Comparison of ENCODE assay signal across 8 cellular contexts in genomic region chr17:16417896-16418683, GRCh38. TPM values are rescaled to one million over a fixed set of nuclear protein-coding genes. Genes with fewer than 3 reads are reported as not detected.
DNase-seq lines count a peak whose midpoint lies in the region; ATAC-seq and TF ChIP-seq lines count a peak whose summit lies in the region.

No MANE protein-coding gene starts in this region.

- no peaks in the 10 kb centered on the region for H3K9me3 Mint-ChIP-seq in effector memory CD8-positive, alpha-beta T cell

- no peaks in the 10 kb centered on the region for H3K4me1 ChIP-seq in psoas muscle

- H3K9me3 ChIP-seq in MG63: no peaks in the 10 kb centered on the region
- H3K9me3 ChIP-seq in psoas muscle: no peaks in the 10 kb centered on the region

- peaks cover 67% of the 10 kb centered on the region for H3K36me3 Mint-ChIP-seq in effector memory CD8-positive, alpha-beta T cell (ENCODE audit: insufficient read depth)

- no peak for TF ChIP-seq CTCF in psoas muscle (IDR thresholded peaks at IDR 0.05)

- peak overlapping the region; percentile 94 to 97 for H3K4me3 Mint-ChIP-seq in effector memory CD8-positive, alpha-beta T cell

- H3K36me3 ChIP-seq in MG63: no peaks in the 10 kb centered on the region
- peaks cover 0 to 8% of the 10 kb centered on the region in 2 donors for H3K36me3 ChIP-seq in psoas muscle (ENCODE audit: insufficient read depth in 1 of 2, low read depth in 1 of 2)

- 42 to 50% (median 45%) methylated on average over 7 of the region's 7 CpGs for WGBS in psoas muscle, 3 donors

- ATAC-seq in effector memory CD8-positive, alpha-beta T cell (replicated peaks): no peak
- ATAC-seq in psoas muscle: peak in 2 of 4 donors; percentile 19 to 22

- H3K4me1 Mint-ChIP-seq in effector memory CD8-positive, alpha-beta T cell (ENCODE audit: low read depth in 2 of 2): peaks cover 46 to 48% of the 10 kb centered on the region in 2 donors

- H3K4me3 ChIP-seq in MG63 (no peak overlapping the region), psoas muscle (no peak overlapping the region)

- peak overlapping the region; percentile 98 to 99 for H3K27ac Mint-ChIP-seq in effector memory CD8-positive, alpha-beta T cell

- intact Hi-C loops in psoas muscle (cut with DNase I): no loop called here

- H3K27me3 Mint-ChIP-seq in effector memory CD8-positive, alpha-beta T cell: no peaks in the 10 kb centered on the region

- H3K27ac ChIP-seq in psoas muscle: peak overlapping the region; percentile 7

- H3K27me3 ChIP-seq in MG63 (no peaks in the 10 kb centered on the region), psoas muscle (ENCODE audit: insufficient read depth in 3 of 3, low read length in 2 of 3) (no peaks in the 10 kb centered on the region)

- DNase-seq in EH (ENCODE audit: low read depth) (peak; percentile 73), MG63 (peak; percentile 63), psoas muscle (peak in 1 of 2 donors; percentile 45), superior temporal gyrus (ENCODE audit: extremely low spot score) (no peak), DMS53 treated with DMSO at 0.1 percent for 48 hours (lab: John Stamatoyannopoulos, UW; ENCODE audit: unreplicated experiment) (no peak)
- DNase-seq in effector memory CD8-positive, alpha-beta T cell: no peak
- no peak for DNase-seq in stimulated activated CD4-positive, alpha-beta T cell treated with anti-CD3 and anti-CD28 coated beads, Interleukin-4, amount 100 ng/mL, for 1 hour
- DNase-seq in activated effector memory CD4-positive, alpha-beta T cell treated with Interleukin-2 at 50 U/mL for 16 hours: no peak

RNA-seq across cellular contexts. Expression of gene TRPV2, which starts 2.7 kb away (rescaled TPM):
- total RNA-seq in MG63 (2014; rRNA removed; shearing (Covaris generic); ENCODE audit: low replicate concordance): 0.05 and 0.30 TPM in 2 replicates
- total RNA-seq in psoas muscle: 10 to 100 TPM in 1 of 4 donors, 1 to 10 TPM in 3; 3.9 to 10.3 (median 6.7) TPM
- polyA plus RNA-seq in psoas muscle: 1 to 10 TPM; 1.6 to 3.8 (median 3.4) TPM

RNA-seq across cellular contexts. Expression of gene UBB, which starts 37.2 kb away (rescaled TPM):
- 957 and 1,097 TPM in 2 replicates for total RNA-seq in MG63 (2014; rRNA removed; shearing (Covaris generic); ENCODE audit: low replicate concordance)
- total RNA-seq in psoas muscle: 1,000 to 10,000 TPM; 1,704 to 3,203 (median 2,212) TPM
- 1,000 to 10,000 TPM in 2 of 3 donors, 100 to 1,000 TPM in 1; 700 to 1,893 (median 1,030) TPM for polyA plus RNA-seq in psoas muscle

Comparison
In these comparisons a context has a peak if more than half of its experiments do, and no peak if none do; other contexts are left out.
1. DNase-seq: peak in EH (single experiment) and MG63 (single experiment); none in effector memory CD8-positive, alpha-beta T cell (0 of 3), superior temporal gyrus (single experiment), stimulated activated CD4-positive, alpha-beta T cell treated with anti-CD3 and anti-CD28 coated beads, Interleukin-4, amount 100 ng/mL, for 1 hour (single experiment), DMS53 treated with DMSO at 0.1 percent for 48 hours (single experiment) and activated effector memory CD4-positive, alpha-beta T cell treated with Interleukin-2 at 50 U/mL for 16 hours (single experiment).